In the genomic region with DNA sequence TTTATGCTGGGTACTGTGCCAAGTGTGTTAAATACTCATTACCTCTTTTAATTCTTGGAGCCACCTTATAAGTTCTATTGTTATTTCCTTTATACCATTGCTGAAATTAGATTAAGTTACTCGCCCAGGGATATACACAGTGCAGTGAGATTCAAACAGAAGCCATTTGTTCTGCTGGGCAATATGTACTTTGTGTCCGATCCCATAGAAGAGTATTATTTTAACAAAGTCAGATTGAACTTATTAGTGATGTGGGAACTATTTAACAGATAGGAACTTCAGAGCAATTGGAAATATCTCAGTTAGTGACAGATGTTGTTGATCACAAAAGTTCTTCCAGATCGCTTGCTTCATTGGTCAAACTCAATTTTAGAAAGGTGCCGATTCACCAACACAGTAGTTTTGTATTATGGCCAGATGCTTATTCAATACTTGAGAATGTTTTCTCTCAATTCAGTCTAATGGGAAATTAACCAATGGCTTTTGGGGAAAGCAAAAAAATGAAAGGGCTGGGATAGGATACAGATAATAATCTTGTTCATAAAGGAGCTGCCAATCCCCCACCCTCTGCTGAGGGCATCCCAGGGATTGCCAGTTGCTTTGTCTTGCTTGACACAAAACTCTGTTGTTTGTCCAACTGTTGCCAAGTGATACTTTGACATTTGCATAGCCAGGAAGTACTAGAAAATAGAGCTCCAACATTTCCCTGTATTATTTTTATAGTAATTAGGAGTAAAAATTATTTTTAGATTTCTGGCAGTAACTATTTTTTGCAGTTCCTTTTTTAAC, we compare ENCODE assay signal across 24 cellular contexts.
A peak's percentile ranks its signal among the peaks of the same experiment; 100 is the strongest.
DNase-seq lines count a peak whose midpoint lies in the region; TF ChIP-seq lines count a peak whose summit lies in the region.
"Had no signal": no experiment of that assay in that cellular context is flagged by ENCODE, and none has a peak within 500 bp of the region (broad histone marks: within the 10 kb centered on the region; RNA-seq: fewer than 3 reads in every experiment).

No MANE protein-coding gene starts in this region.

- no peaks in the 10 kb centered on the region for H4K20me1 ChIP-seq in Karpas-422 (ENCODE audit: insufficient read depth, low read depth, low read length)

- no peaks in the 10 kb centered on the region for H3K9me2 ChIP-seq in Karpas-422 (replicated peaks; ENCODE audit: insufficient read depth, low read length)

- DNase-seq in left ventricle myocardium inferior, result no peak
- no peak for DNase-seq in cardiac septum (ENCODE audit: low spot score)
- DNase-seq in anterior cingulate cortex (lab: John Stamatoyannopoulos, UW), result peak in 31 of 58 donors; percentile 1 to 79 (median 19)
- peak; percentile 42 for DNase-seq in kidney tubule cell (ENCODE audit: low spot score)
- peak; percentile 89 for DNase-seq in superior temporal gyrus (ENCODE audit: extremely low spot score)
- no peak for DNase-seq in Karpas-422
- DNase-seq in activated CD8-positive, alpha-beta memory T cell treated with anti-CD3 and anti-CD28 coated beads for 24 hours, result no peak
- no peak for DNase-seq in activated naive CD4-positive, alpha-beta T cell treated with Interleukin-2 at 50 U/mL for 16 hours
- DNase-seq: activated CD4-positive, alpha-beta T cell treated with anti-CD3 and anti-CD28 coated beads for 1 hour; activated naive CD4-positive, alpha-beta T cell treated with anti-CD3 and anti-CD28 coated beads, Interleukin-2, amount 50 U/mL, for 16 hours; activated T-cell treated with anti-CD3 and anti-CD28 coated beads, Interleukin-2, amount 50 U/mL, for 72 hours; CD4-positive, CD25-positive, alpha-beta regulatory T cell; DND-41; glutamatergic neuron; mesendoderm; naive thymus-derived CD4-positive, alpha-beta T cell; NCI-H1436; NCI-H748 treated with DMSO at 0.1 percent for 48 hours; OCI-M1; stimulated activated CD4-positive, alpha-beta T cell treated with anti-CD3 and anti-CD28 coated beads, Interleukin-2, amount 100 ng/mL, for 48 hours; stimulated activated naive CD4-positive, alpha-beta T cell treated with Interleukin-2 at 50 U/mL for 16 hours had no signal

- no peak overlapping the region for H2AFZ ChIP-seq in Karpas-422 (ENCODE audit: low read length)
- H2AFZ ChIP-seq: parathyroid adenoma had no signal

- H3K36me3 ChIP-seq in left ventricle myocardium inferior (no peaks in the 10 kb centered on the region), Karpas-422 (ENCODE audit: insufficient read depth, low read length) (no peaks in the 10 kb centered on the region)
- H3K36me3 ChIP-seq: tibial nerve had no signal

- H3K9me3 ChIP-seq in left ventricle myocardium inferior (replicated peaks), result no peaks in the 10 kb centered on the region
- H3K9me3 ChIP-seq in Karpas-422 (ENCODE audit: low read length), result no peaks in the 10 kb centered on the region
- H3K9me3 ChIP-seq: tibial nerve had no signal

- H3K4me1 ChIP-seq in left ventricle myocardium inferior (peaks cover 14% of the 10 kb centered on the region), Karpas-422 (ENCODE audit: low read length) (no peaks in the 10 kb centered on the region)
- H3K4me1 ChIP-seq: parathyroid adenoma had no signal

- intact Hi-C loops in left ventricle myocardium inferior (cut with micrococcal nuclease), result no loop called here
- intact Hi-C loops in cardiac septum (cut with DNase I), result no loop called here

- TF ChIP-seq CTCF in left ventricle myocardium inferior (IDR thresholded peaks at IDR 0.05; ENCODE audit: borderline replicate concordance), result no peak

- H3K79me2 ChIP-seq in Karpas-422 (ENCODE audit: low read length), result no peaks in the 10 kb centered on the region
- H3K79me2 ChIP-seq: parathyroid adenoma had no signal

- no peak overlapping the region for H3K4me2 ChIP-seq in Karpas-422 (ENCODE audit: low read depth, low read length, poor library complexity, severe bottlenecking)

- peak overlapping the region; percentile 35 for H3K27ac ChIP-seq in left ventricle myocardium inferior (replicated peaks)
- no peak overlapping the region for H3K27ac ChIP-seq in Karpas-422 (ENCODE audit: low read length)
- H3K27ac ChIP-seq: parathyroid adenoma, skin epidermis had no signal

- H3K9ac ChIP-seq in Karpas-422 (ENCODE audit: low read length), result no peak overlapping the region
- H3K9ac ChIP-seq: parathyroid adenoma had no signal

- H3K4me3 ChIP-seq in left ventricle myocardium inferior (no peak overlapping the region), Karpas-422 (ENCODE audit: low read length) (no peak overlapping the region)
- H3K4me3 ChIP-seq: skin epidermis, tibial nerve had no signal

- H3K27me3 ChIP-seq in left ventricle myocardium inferior (ENCODE audit: low read depth), result no peaks in the 10 kb centered on the region
- H3K27me3 ChIP-seq in Karpas-422 (ENCODE audit: low read length), result no peaks in the 10 kb centered on the region
- H3K27me3 ChIP-seq: tibial nerve had no signal

Comparison
In these comparisons a context has a peak if more than half of its experiments do, and no peak if none do; other contexts are left out.
1. DNase-seq: peak in anterior cingulate cortex (31 of 58), kidney tubule cell (single experiment) and superior temporal gyrus (single experiment); none in left ventricle myocardium inferior (single experiment), cardiac septum (single experiment), Karpas-422 (single experiment), activated CD8-positive, alpha-beta memory T cell treated with anti-CD3 and anti-CD28 coated beads for 24 hours (single experiment) and activated naive CD4-positive, alpha-beta T cell treated with Interleukin-2 at 50 U/mL for 16 hours (single experiment).